In the genomic region with DNA sequence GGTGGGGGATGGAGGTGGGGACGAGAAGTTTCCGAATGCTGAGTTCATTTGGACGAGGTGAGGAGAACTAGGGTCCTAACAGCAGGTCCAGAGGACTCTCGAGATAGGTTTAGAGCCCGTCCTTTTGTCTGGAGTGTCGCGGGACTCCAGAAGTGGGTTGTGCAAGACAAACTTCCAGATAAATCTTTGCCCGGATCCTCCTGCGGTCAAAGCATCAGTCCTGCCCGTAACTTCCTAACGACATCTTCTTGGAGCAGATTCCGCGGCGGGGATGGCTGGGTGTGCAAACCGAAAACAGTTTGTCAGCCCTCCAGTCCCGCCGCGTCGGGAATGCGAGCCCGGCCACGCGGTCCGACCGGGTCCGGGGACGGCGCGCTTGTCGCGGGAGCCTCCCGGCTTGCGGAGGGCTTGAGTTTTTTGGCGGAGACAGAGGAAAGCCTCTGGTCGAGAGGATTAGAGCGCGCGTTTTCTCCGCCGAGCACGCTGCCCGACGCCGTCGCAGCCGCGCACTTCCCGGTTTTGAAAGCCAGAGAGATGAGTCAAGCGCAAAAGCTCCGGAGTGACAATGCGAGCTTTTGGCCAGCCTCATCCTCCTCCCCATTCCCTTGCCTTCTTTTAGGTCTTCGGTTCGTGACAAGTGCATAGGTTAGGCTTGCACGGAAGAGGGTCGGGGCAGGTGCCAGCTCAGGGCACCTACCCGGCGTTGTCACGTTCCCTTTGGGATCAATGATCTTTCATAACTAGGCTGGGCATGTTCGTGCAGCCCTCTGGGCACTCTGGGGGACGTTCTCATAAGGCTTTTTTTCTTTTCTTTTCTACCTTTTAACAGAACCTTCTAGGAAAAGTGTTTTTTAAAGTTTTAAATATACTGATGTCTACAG, we compare ENCODE assay signal across 8 cellular contexts.
DNase-seq lines count a peak whose midpoint lies in the region; ATAC-seq and TF ChIP-seq lines count a peak whose summit lies in the region.

No MANE protein-coding gene starts in this region.

- no peaks in the 10 kb centered on the region for H3K36me3 Mint-ChIP-seq in T-cell

- H3K4me1 ChIP-seq in right atrium auricular region, result peaks cover 0 to 27% of the 10 kb centered on the region in 2 donors

- peaks cover 13 to 24% of the 10 kb centered on the region in 2 donors for H3K27me3 ChIP-seq in right atrium auricular region

- DNase-seq in CD1c-positive myeloid dendritic cell (ENCODE audit: extremely low spot score) (peak; percentile 82), T-cell (peak in 24 of 34 experiments; percentile 12 to 53 (median 30)), amniotic stem cell (lab: John Stamatoyannopoulos, UW) (peak; percentile 58), right atrium auricular region (ENCODE audit: low spot score) (peak; percentile 68), retinal pigment epithelial cell (ENCODE audit: low read depth) (no peak)

- POLR2A ChIA-PET in T-cell (lab: Charles Lee), result interaction anchor here (0.6 to 1.3 kb wide), 7 partner anchors 95 to 1741 kb away, joined by 3 to 5 read pairs (median 4); no protein-coding TSS in a partner anchor

- H3K4me1 Mint-ChIP-seq in T-cell, result peaks cover 29 to 42% (median 42%) of the 10 kb centered on the region in 3 donors

- peaks cover 45 to 50% of the 10 kb centered on the region in 2 donors for H3K27me3 Mint-ChIP-seq in T-cell

- H3K4me3 Mint-ChIP-seq in T-cell, result peak overlapping the region; percentile 90 to 95 (median 94)

- H3K36me3 ChIP-seq in right atrium auricular region, result no peaks in the 10 kb centered on the region

- H3K27ac Mint-ChIP-seq in T-cell, result peak overlapping the region; percentile 72 to 89

- H3K4me3 ChIP-seq in right atrium auricular region (peak overlapping the region; percentile 41 to 55), retinal pigment epithelial cell (ENCODE audit: low read length) (peak overlapping the region; percentile 43)

- H3K9me3 Mint-ChIP-seq in T-cell, result no peaks in the 10 kb centered on the region

- no peaks in the 10 kb centered on the region for H3K9me3 ChIP-seq in right atrium auricular region

- no peak for TF ChIP-seq CTCF in right atrium auricular region (IDR thresholded peaks at IDR 0.05)
- no peak for TF ChIP-seq CTCF in retinal pigment epithelial cell (conservative IDR thresholded peaks at IDR 0.05; ENCODE audit: low read depth, low read length)

- ATAC-seq in HG03354 (IDR thresholded peaks at IDR 0.05; ENCODE audit: poor library complexity, severe bottlenecking, unreplicated experiment) (peak; percentile 10), T-cell (replicated peaks in 1 of 4) (peak; percentile 5 to 33 (median 20)), HG02840 (IDR thresholded peaks at IDR 0.05; ENCODE audit: low FRiP score, unreplicated experiment) (no peak), GM21717 (IDR thresholded peaks at IDR 0.05; ENCODE audit: unreplicated experiment) (no peak)

- CTCF ChIA-PET in T-cell (lab: Charles Lee), result interaction anchor here (0.6 to 6.4 kb wide), 8 partner anchors 62 to 511 kb away, joined by 3 to 55 read pairs (median 4); a partner anchor contains a TSS

- peak overlapping the region; percentile 50 to 54 for H3K27ac ChIP-seq in right atrium auricular region

Comparison
In these comparisons a context has a peak if more than half of its experiments do, and no peak if none do; other contexts are left out.
1. ATAC-seq: peak in HG03354 (single experiment) and T-cell (4 of 4); none in HG02840 (single experiment) and GM21717 (single experiment).